In genomic region chr9:129458663-129459549, GRCh38 we compare ENCODE assay signal across 8 cellular contexts.
DNase-seq lines count a peak whose midpoint lies in the region; ATAC-seq, FAIRE-seq and TF ChIP-seq lines count a peak whose summit lies in the region.

No MANE protein-coding gene starts in this region.

- H3K27ac Mint-ChIP-seq in T-helper 17 cell, result peak overlapping the region; percentile 94

- H3K56ac ChIP-seq in H1 (replicated peaks; ENCODE audit: insufficient read length, low read depth, low read length), result no peak overlapping the region

- CTCF ChIA-PET in H1 (lab: Charles Lee; ENCODE audit: partially characterized antibody), result interaction anchor here (0.5 to 4.8 kb wide), 17 partner anchors 9 to 354 kb away, joined by 3 to 27 read pairs (median 3); no protein-coding TSS in a partner anchor

- TF ChIP-seq CTCF in H1 (IDR thresholded peaks at IDR 0.05; ENCODE audit: control extremely low read depth in 1 of 3, insufficient read depth in 1 of 3, low read depth in 1 of 3, low read length in 3 of 3), result no peak

- H3K9me3 ChIP-seq in T-helper 17 cell (ENCODE audit: control insufficient read depth, low read length, poor library complexity, severe bottlenecking) (no peaks in the 10 kb centered on the region), H1 (ENCODE audit: insufficient read depth in 2 of 2, low read depth in 1 of 2, low read length in 1 of 2) (no peaks in the 10 kb centered on the region), neuronal stem cell (replicated peaks in 1 of 2; ENCODE audit: control insufficient read depth in 2 of 2, insufficient read depth in 1 of 2, low read depth in 1 of 2, low read length in 2 of 2) (no peaks in the 10 kb centered on the region)

- H3K4me2 ChIP-seq in H1 (ENCODE audit: insufficient read depth in 1 of 2, low read depth in 2 of 2, low read length in 2 of 2) (peak overlapping the region; percentile 54 to 62), neuronal stem cell (ENCODE audit: insufficient read depth, low read length, poor library complexity, severe bottlenecking) (no peak overlapping the region)

- H3K4me1 ChIP-seq in H1 (replicated peaks in 1 of 4; ENCODE audit: control insufficient read depth in 3 of 4, insufficient read depth in 4 of 4, low read length in 3 of 4) (peaks cover 3 to 22% (median 19%) of the 10 kb centered on the region in 4 experiments), neuronal stem cell (ENCODE audit: control insufficient read depth in 2 of 2, insufficient read depth in 1 of 2, low read depth in 1 of 2, low read length in 2 of 2) (peaks cover 28 to 37% of the 10 kb centered on the region in 2 donors)

- peak overlapping the region; percentile 94 for H2BK120ac ChIP-seq in H1 (replicated peaks; ENCODE audit: low read depth, low read length)
- H2BK120ac ChIP-seq in neuronal stem cell (ENCODE audit: low read depth, low read length), result peak overlapping the region; percentile 77

- no peak for FAIRE-seq in H1 (lab: Jason Lieb, UNC)

- H3K23me2 ChIP-seq in H1 (ENCODE audit: low read depth, low read length), result peaks cover 20% of the 10 kb centered on the region; the same call in 1 of the 2 replicates

- peak overlapping the region; percentile 88; the same call in 1 of the 2 replicates for H2BK15ac ChIP-seq in H1 (ENCODE audit: low read length)
- H2BK15ac ChIP-seq in neuronal stem cell (ENCODE audit: low read length), result peak overlapping the region; percentile 100

- 39% methylated on average over 24 of the region's 29 CpGs; no CpG with 5 or more reads in 1 of the 2 experiments for WGBS in H1 (ENCODE audit: extremely low coverage in 1 of 2, insufficient coverage in 1 of 2, insufficient read length in 1 of 2, insufficient replicate concordance in 2 of 2, low coverage in 1 of 2, low lambda C conversion rate in 2 of 2, missing lambda C conversion rate in 1 of 2), 2 experiments
- no CpG with 5 or more reads among the region's 29 CpGs for WGBS in neuronal stem cell (ENCODE audit: extremely low coverage in 2 of 2, insufficient read length in 2 of 2, insufficient replicate concordance in 1 of 2), 2 donors

- POLR2A ChIA-PET in H1 (lab: Charles Lee; ENCODE audit: partially characterized antibody), result interaction anchor here (0.5 to 4.2 kb wide), 17 partner anchors 9 to 327 kb away, joined by 3 to 27 read pairs (median 4); partner anchors contain the start of gene IER5L

- H3K4ac ChIP-seq in H1 (replicated peaks; ENCODE audit: insufficient read length, low read depth, low read length) (peak overlapping the region; percentile 93), neuronal stem cell (ENCODE audit: low read length) (peak overlapping the region; percentile 71)

- ATAC-seq in T-helper 17 cell (no peak), GM19463 (IDR thresholded peaks at IDR 0.05; ENCODE audit: unreplicated experiment) (no peak)

- H2BK12ac ChIP-seq in H1 (ENCODE audit: low read depth, low read length) (peak overlapping the region; percentile 99; the same call in 1 of the 2 replicates), neuronal stem cell (ENCODE audit: low read length) (peak overlapping the region; percentile 98)

- H3K27me3 Mint-ChIP-seq in T-helper 17 cell, result no peaks in the 10 kb centered on the region

- no peak; a peak in 1 of 4 replicates for TF ChIP-seq RAD21 in H1 (IDR thresholded peaks at IDR 0.05 in 1 of 2, conservative IDR thresholded peaks at IDR 0.05 in 1 of 2; ENCODE audit: low read depth in 2 of 2, low read length in 2 of 2)

- H3K27me3 ChIP-seq in H1 (replicated peaks in 1 of 4; ENCODE audit: control insufficient read depth in 3 of 4, extremely low read depth in 1 of 4, insufficient read depth in 3 of 4, low read length in 3 of 4) (peaks cover 0 to 16% (median 9%) of the 10 kb centered on the region in 4 experiments; a peak in 6 of 7 replicates), neuronal stem cell (ENCODE audit: control insufficient read depth in 3 of 3, insufficient read depth in 3 of 3, low read depth in 1 of 3, low read length in 3 of 3) (no peaks in the 10 kb centered on the region)

- H4K20me1 ChIP-seq in H1 (replicated peaks in 1 of 2; ENCODE audit: control insufficient read depth in 1 of 2, insufficient read depth in 2 of 2, low read length in 2 of 2), result peaks cover 0 to 4% of the 10 kb centered on the region in 2 experiments

- TF ChIP-seq EP300 in H1 (IDR thresholded peaks at IDR 0.05; ENCODE audit: borderline replicate concordance in 1 of 2, low read depth in 2 of 2, low read length in 2 of 2), result no peak

- H3K18ac ChIP-seq in H1 (ENCODE audit: extremely low read depth, low read length) (peak overlapping the region; percentile 95), neuronal stem cell (ENCODE audit: low read length) (peak overlapping the region; percentile 97)

- H3K36me3 ChIP-seq in H1 (ENCODE audit: control insufficient read depth in 2 of 4, insufficient read depth in 4 of 4, low read length in 3 of 4), result no peaks in the 10 kb centered on the region
- H3K36me3 ChIP-seq in neuronal stem cell (replicated peaks in 1 of 2; ENCODE audit: control insufficient read depth in 2 of 2, insufficient read depth in 2 of 2, low read length in 2 of 2), result no peaks in the 10 kb centered on the region

- H3K9ac ChIP-seq in H1 (replicated peaks in 1 of 4; ENCODE audit: extremely low read depth in 1 of 4, low read depth in 3 of 4, low read length in 3 of 4), result no peak overlapping the region
- H3K9ac ChIP-seq in neuronal stem cell (ENCODE audit: low read depth, low read length, poor library complexity), result peak overlapping the region; percentile 79

- H3K79me1 ChIP-seq in H1 (ENCODE audit: low read depth, low read length) (no peaks in the 10 kb centered on the region), neuronal stem cell (ENCODE audit: low read depth, low read length) (no peaks in the 10 kb centered on the region)

- H2AK5ac ChIP-seq in H1 (ENCODE audit: low read depth, low read length), result peak overlapping the region; percentile 2; the same call in 1 of the 2 replicates
- peak overlapping the region; percentile 98 for H2AK5ac ChIP-seq in neuronal stem cell (ENCODE audit: low read depth, low read length)

- H2AFZ ChIP-seq in H1 (ENCODE audit: low read length) (no peak overlapping the region), neuronal stem cell (ENCODE audit: low read length) (no peak overlapping the region)

- H2BK5ac ChIP-seq in H1 (ENCODE audit: low read depth, low read length) (peak overlapping the region; percentile 73; the same call in 1 of the 2 replicates), neuronal stem cell (ENCODE audit: low read length) (peak overlapping the region; percentile 93)

- H2BK20ac ChIP-seq in H1 (ENCODE audit: low read length), result peak overlapping the region; percentile 86; the same call in 1 of the 2 replicates

- H4K5ac ChIP-seq in H1 (ENCODE audit: insufficient read length, low read depth, low read length), result peak overlapping the region; percentile 67

- H3K27ac ChIP-seq in H1 (ENCODE audit: low read depth, low read length) (no peak overlapping the region), neuronal stem cell (replicated peaks; ENCODE audit: low read length) (peak overlapping the region; percentile 34)

- H3K4me1 Mint-ChIP-seq in T-helper 17 cell, result peaks cover 22% of the 10 kb centered on the region

- H4K91ac ChIP-seq in H1 (replicated peaks; ENCODE audit: insufficient read length, low read length) (peak overlapping the region; percentile 96), neuronal stem cell (ENCODE audit: low read depth, low read length, poor library complexity) (peak overlapping the region; percentile 99)

- DNase-seq in stimulated activated CD4-positive, alpha-beta T cell treated with anti-CD3 and anti-CD28 coated beads, Interleukin-12 subunit alpha, Interleukin-12 subunit beta, amount 100 ng/mL, for 4 hours, result peak; percentile 21
- no peak for DNase-seq in stimulated activated CD4-positive, alpha-beta T cell treated with anti-CD3 and anti-CD28 coated beads, Interleukin-2, amount 100 ng/mL, for 48 hours
- peak in 2 of 3 donors; percentile 19 to 30 for DNase-seq in T-helper 17 cell
- no peak for DNase-seq in H1 (ENCODE audit: low read depth in 1 of 2, low spot score in 2 of 2)
- no peak for DNase-seq in neuronal stem cell (ENCODE audit: low spot score)
- DNase-seq in NCI-H774 (lab: John Stamatoyannopoulos, UW), result no peak
- DNase-seq in HuH-7 (ENCODE audit: low spot score), result no peak

- H3K14ac ChIP-seq in H1 (ENCODE audit: insufficient read length) (no peak overlapping the region), neuronal stem cell (ENCODE audit: low read length) (peak overlapping the region; percentile 49)

- no peak for TF ChIP-seq POLR2A in H1 (IDR thresholded peaks at IDR 0.05; ENCODE audit: control extremely low read depth in 1 of 2, low read depth in 2 of 2, low read length in 2 of 2)

- no peaks in the 10 kb centered on the region for H3K36me3 Mint-ChIP-seq in T-helper 17 cell (ENCODE audit: low read depth)

- H3K4me3 ChIP-seq in H1 (ENCODE audit: extremely low read depth in 1 of 4, insufficient read depth in 2 of 4, low read depth in 3 of 4, low read length in 4 of 4) (peak overlapping the region in 2 of 4 experiments; percentile 32 to 67; a peak in 4 of 8 replicates), neuronal stem cell (ENCODE audit: low read length in 2 of 2) (no peak overlapping the region)

- H4K8ac ChIP-seq in H1 (ENCODE audit: extremely low read depth, insufficient read depth, low read length) (peak overlapping the region; percentile 83), neuronal stem cell (ENCODE audit: low read depth, low read length) (peak overlapping the region; percentile 84)

- H3K4me3 Mint-ChIP-seq in T-helper 17 cell, result peak overlapping the region; percentile 60

- H3K23ac ChIP-seq in H1 (ENCODE audit: insufficient read length) (no peak overlapping the region), neuronal stem cell (ENCODE audit: low read depth, low read length, poor library complexity) (peak overlapping the region; percentile 80)

- H3K79me2 ChIP-seq in H1 (ENCODE audit: control insufficient read depth in 1 of 2, insufficient read depth in 2 of 2, low read length in 2 of 2), result no peaks in the 10 kb centered on the region

TF ChIP-seq in H1, 55 proteins besides CTCF, POLR2A, EP300 and RAD21 (continues in another document):
- no peak for TF ChIP-seq SP2 (IDR thresholded peaks at IDR 0.05; ENCODE audit: low read length)
- TF ChIP-seq MAX (IDR thresholded peaks at IDR 0.05), result 0 out of 2 replicates have a peak, but pooled peaks have one; percentile 31
- TF ChIP-seq E2F6 (IDR thresholded peaks at IDR 0.05), result peak; percentile 65
- TF ChIP-seq NRF1 (IDR thresholded peaks at IDR 0.05; ENCODE audit: low read depth, low read length), result no peak
- peak; percentile 53 for TF ChIP-seq CTBP2 (IDR thresholded peaks at IDR 0.05; ENCODE audit: borderline replicate concordance, insufficient read depth, insufficient read length, low read length)
- TF ChIP-seq KDM4A (IDR thresholded peaks at IDR 0.05; ENCODE audit: low read depth, low read length, severe bottlenecking), result peak; percentile 15

Comparison
In these comparisons a context has a peak if more than half of its experiments do, and no peak if none do; other contexts are left out.
1. DNase-seq: peak in stimulated activated CD4-positive, alpha-beta T cell treated with anti-CD3 and anti-CD28 coated beads, Interleukin-12 subunit alpha, Interleukin-12 subunit beta, amount 100 ng/mL, for 4 hours (single experiment) and T-helper 17 cell (2 of 3); none in stimulated activated CD4-positive, alpha-beta T cell treated with anti-CD3 and anti-CD28 coated beads, Interleukin-2, amount 100 ng/mL, for 48 hours (0 of 2), H1 (0 of 2), neuronal stem cell (single experiment), NCI-H774 (single experiment) and HuH-7 (single experiment).